In the genomic region with DNA sequence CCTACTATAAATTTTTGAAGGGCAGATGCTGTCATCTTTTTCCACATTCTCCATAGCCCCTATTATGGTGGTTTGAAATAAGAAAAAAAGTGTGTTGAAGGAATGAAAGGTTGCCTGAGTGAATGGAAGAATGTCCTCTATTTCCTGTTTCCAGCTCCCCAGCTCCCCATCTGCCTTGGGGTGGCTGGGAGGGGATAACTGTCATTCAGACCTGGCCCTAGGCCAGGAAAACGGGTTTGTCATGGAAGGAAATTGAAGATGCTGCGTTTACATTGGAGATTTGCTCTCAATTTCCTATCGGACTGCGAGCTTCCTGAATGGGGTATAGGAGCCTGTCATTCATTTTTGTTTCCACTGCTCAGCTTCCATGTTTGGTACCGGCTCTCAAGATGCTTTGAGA, we compare ENCODE assay signal across 1 cellular context.
TF ChIP-seq lines count a peak whose summit lies in the region.

No MANE protein-coding gene starts in this region.

TF ChIP-seq in HEK293, 187 proteins besides CTCF, POLR2A, EP300 and RAD21 (continued from another document):
- TF ChIP-seq, protein P1, sequence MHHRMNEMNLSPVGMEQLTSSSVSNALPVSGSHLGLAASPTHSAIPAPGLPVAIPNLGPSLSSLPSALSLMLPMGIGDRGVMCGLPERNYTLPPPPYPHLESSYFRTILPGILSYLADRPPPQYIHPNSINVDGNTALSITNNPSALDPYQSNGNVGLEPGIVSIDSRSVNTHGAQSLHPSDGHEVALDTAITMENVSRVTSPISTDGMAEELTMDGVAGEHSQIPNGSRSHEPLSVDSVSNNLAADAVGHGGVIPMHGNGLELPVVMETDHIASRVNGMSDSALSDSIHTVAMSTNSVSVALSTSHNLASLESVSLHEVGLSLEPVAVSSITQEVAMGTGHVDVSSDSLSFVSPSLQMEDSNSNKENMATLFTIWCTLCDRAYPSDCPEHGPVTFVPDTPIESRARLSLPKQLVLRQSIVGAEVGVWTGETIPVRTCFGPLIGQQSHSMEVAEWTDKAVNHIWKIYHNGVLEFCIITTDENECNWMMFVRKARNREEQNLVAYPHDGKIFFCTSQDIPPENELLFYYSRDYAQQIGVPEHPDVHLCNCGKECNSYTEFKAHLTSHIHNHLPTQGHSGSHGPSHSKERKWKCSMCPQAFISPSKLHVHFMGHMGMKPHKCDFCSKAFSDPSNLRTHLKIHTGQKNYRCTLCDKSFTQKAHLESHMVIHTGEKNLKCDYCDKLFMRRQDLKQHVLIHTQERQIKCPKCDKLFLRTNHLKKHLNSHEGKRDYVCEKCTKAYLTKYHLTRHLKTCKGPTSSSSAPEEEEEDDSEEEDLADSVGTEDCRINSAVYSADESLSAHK (tag by site-specific recombination; IDR thresholded peaks at IDR 0.05), result 0 out of 2 replicates have a peak, but pooled peaks have one; percentile 17
- TF ChIP-seq ZNF549 (tag by site-specific recombination; IDR thresholded peaks at IDR 0.05) (no peak), ZNF600 (tag by site-specific recombination; IDR thresholded peaks at IDR 0.05) (no peak), ZNF121 (tag by site-specific recombination; IDR thresholded peaks at IDR 0.05) (no peak)
